In genomic region chr7:16098585-16099179, GRCh38 we compare ENCODE assay signal across 10 cellular contexts.
DNase-seq lines count a peak whose midpoint lies in the region; ATAC-seq and TF ChIP-seq lines count a peak whose summit lies in the region.
"Had no signal": no experiment of that assay in that cellular context is flagged by ENCODE, and none has a peak within 500 bp of the region (broad histone marks: within the 10 kb centered on the region; RNA-seq: fewer than 3 reads in every experiment).

No MANE protein-coding gene starts in this region.

- H3K79me2 ChIP-seq in OCI-LY7 (ENCODE audit: insufficient read depth, low read depth, low read length) (no peaks in the 10 kb centered on the region), smooth muscle cell (ENCODE audit: low read depth) (no peaks in the 10 kb centered on the region)

- H3F3A ChIP-seq in smooth muscle cell (ENCODE audit: low read depth), result no peaks in the 10 kb centered on the region

- no peak overlapping the region for H3K27ac ChIP-seq in OCI-LY7 (ENCODE audit: low read depth, low read length, poor library complexity, severe bottlenecking)
- H3K27ac ChIP-seq in esophagus muscularis mucosa (replicated peaks in 1 of 4), result no peak overlapping the region
- no peak overlapping the region for H3K27ac ChIP-seq in smooth muscle cell (ENCODE audit: low read depth)

- H3K36me3 Mint-ChIP-seq in activated naive CD8-positive, alpha-beta T cell treated with anti-CD3 and anti-CD28 coated beads for 36 hours, result peaks cover 9% of the 10 kb centered on the region
- H3K36me3 Mint-ChIP-seq: memory B cell had no signal

- intact Hi-C loops in OCI-LY7 (cut with micrococcal nuclease; ENCODE audit: unreplicated experiment) (no loop called here), esophagus muscularis mucosa (cut with DNase I) (no loop called here)

- H3K27me3 ChIP-seq in esophagus muscularis mucosa, result no peaks in the 10 kb centered on the region
- H3K27me3 ChIP-seq in smooth muscle cell (ENCODE audit: low read depth), result no peaks in the 10 kb centered on the region

- H3K4me1 ChIP-seq in OCI-LY7 (ENCODE audit: insufficient read depth, low read length, poor library complexity, severe bottlenecking) (no peaks in the 10 kb centered on the region), esophagus muscularis mucosa (peaks cover 6 to 15% (median 9%) of the 10 kb centered on the region in 4 donors), smooth muscle cell (ENCODE audit: low read depth) (peaks cover 9% of the 10 kb centered on the region)

- H3K4me3 ChIP-seq in OCI-LY7 (ENCODE audit: low read depth, low read length, poor library complexity, severe bottlenecking), result no peak overlapping the region
- no peak overlapping the region for H3K4me3 ChIP-seq in esophagus muscularis mucosa
- no peak overlapping the region for H3K4me3 ChIP-seq in smooth muscle cell

- H3K4me1 Mint-ChIP-seq in activated naive CD8-positive, alpha-beta T cell treated with anti-CD3 and anti-CD28 coated beads for 36 hours, result no peaks in the 10 kb centered on the region
- H3K4me1 Mint-ChIP-seq: memory B cell had no signal

- 71% methylated on average over 5 of the region's 5 CpGs for WGBS in esophagus muscularis mucosa
- WGBS in smooth muscle cell (ENCODE audit: low lambda C conversion rate), result 52% methylated on average over 5 of the region's 5 CpGs

- no TSS peak for BruUV-seq in OCI-LY7 (replicated peaks; lab: Mats Ljungman, UMichigan)

- CTCF ChIA-PET in OCI-LY7 (lab: Charles Lee; ENCODE audit: unreplicated experiment), result no interaction called here

- no peaks in the 10 kb centered on the region for H3K9me3 Mint-ChIP-seq in activated naive CD8-positive, alpha-beta T cell treated with anti-CD3 and anti-CD28 coated beads for 36 hours
- H3K9me3 Mint-ChIP-seq: memory B cell had no signal

- H3K9ac ChIP-seq in smooth muscle cell (ENCODE audit: low read depth), result no peak overlapping the region

- H3K4me2 ChIP-seq in OCI-LY7 (ENCODE audit: low read length) (no peak overlapping the region), smooth muscle cell (no peak overlapping the region)

- H2AFZ ChIP-seq in OCI-LY7 (ENCODE audit: low read length) (no peak overlapping the region), smooth muscle cell (ENCODE audit: low read depth) (no peak overlapping the region)

- H3K9me2 ChIP-seq in OCI-LY7 (ENCODE audit: insufficient read depth, low read length), result no peaks in the 10 kb centered on the region

- no peak for TF ChIP-seq EP300 in esophagus muscularis mucosa (IDR thresholded peaks at IDR 0.05)

- TF ChIP-seq CTCF in OCI-LY7 (conservative IDR thresholded peaks at IDR 0.05; ENCODE audit: low read length), result peak; percentile 76
- peak; percentile 47 to 71 (median 55) for TF ChIP-seq CTCF in esophagus muscularis mucosa (IDR thresholded peaks at IDR 0.05)
- TF ChIP-seq CTCF in smooth muscle cell (IDR thresholded peaks at IDR 0.05; ENCODE audit: borderline replicate concordance, insufficient read depth, poor library complexity, severe bottlenecking), result peak; percentile 63

- no peak for TF ChIP-seq POLR2A in esophagus muscularis mucosa (IDR thresholded peaks at IDR 0.05; ENCODE audit: low read depth)

- no peak overlapping the region for H3K4me3 Mint-ChIP-seq in activated naive CD8-positive, alpha-beta T cell treated with anti-CD3 and anti-CD28 coated beads for 36 hours
- H3K4me3 Mint-ChIP-seq: memory B cell; stimulated activated naive CD8-positive, alpha-beta T cell treated with anti-CD3 and anti-CD28 coated beads, Interleukin-15, Interleukin-2, amounts not matched to agents 100 ng/mL and 50 ng/mL, for 24 hours had no signal

- H3K36me3 ChIP-seq in OCI-LY7 (ENCODE audit: insufficient read depth, low read length) (no peaks in the 10 kb centered on the region), esophagus muscularis mucosa (no peaks in the 10 kb centered on the region), smooth muscle cell (ENCODE audit: low read depth) (no peaks in the 10 kb centered on the region)

- H4K20me1 ChIP-seq in OCI-LY7 (ENCODE audit: insufficient read depth, low read length) (no peaks in the 10 kb centered on the region), smooth muscle cell (ENCODE audit: low read depth) (no peaks in the 10 kb centered on the region)

- ATAC-seq in GM18870 (IDR thresholded peaks at IDR 0.05; ENCODE audit: unreplicated experiment), result no peak

- DNase-seq in NCI-H82 (lab: John Stamatoyannopoulos, UW) (peak; percentile 11), NCI-H82 treated with DMSO at 0.1 percent for 48 hours (lab: John Stamatoyannopoulos, UW; ENCODE audit: unreplicated experiment) (no peak), OCI-LY7 (ENCODE audit: low spot score) (no peak), esophagus muscularis mucosa (ENCODE audit: extremely low spot score) (no peak), smooth muscle cell (lab: John Stamatoyannopoulos, UW; ENCODE audit: unreplicated experiment) (no peak), occipital lobe (lab: John Stamatoyannopoulos, UW) (no peak)
- no peak for DNase-seq in activated naive CD8-positive, alpha-beta T cell treated with anti-CD3 and anti-CD28 coated beads for 36 hours

- no peaks in the 10 kb centered on the region for H3K9me3 ChIP-seq in OCI-LY7 (ENCODE audit: low read length)
- H3K9me3 ChIP-seq in esophagus muscularis mucosa, result peaks cover 0 to 5% (median 0%) of the 10 kb centered on the region in 4 donors
- H3K9me3 ChIP-seq in smooth muscle cell (replicated peaks; ENCODE audit: low read depth), result no peaks in the 10 kb centered on the region

- POLR2A ChIA-PET in OCI-LY7 (lab: Charles Lee), result interaction anchor here (1.1 kb wide), 1 partner anchor 10 kb away, joined by 4 read pairs; no protein-coding TSS in a partner anchor

- H3K27ac Mint-ChIP-seq in activated naive CD8-positive, alpha-beta T cell treated with anti-CD3 and anti-CD28 coated beads for 36 hours, result no peak overlapping the region
- H3K27ac Mint-ChIP-seq: memory B cell; stimulated activated naive CD8-positive, alpha-beta T cell treated with anti-CD3 and anti-CD28 coated beads, Interleukin-15, Interleukin-2, amounts not matched to agents 100 ng/mL and 50 ng/mL, for 24 hours had no signal

- no peaks in the 10 kb centered on the region for H3K27me3 Mint-ChIP-seq in activated naive CD8-positive, alpha-beta T cell treated with anti-CD3 and anti-CD28 coated beads for 36 hours
- H3K27me3 Mint-ChIP-seq: memory B cell; stimulated activated naive CD8-positive, alpha-beta T cell treated with anti-CD3 and anti-CD28 coated beads, Interleukin-15, Interleukin-2, amounts not matched to agents 100 ng/mL and 50 ng/mL, for 24 hours had no signal
